ENCODE assay signal across 12 cellular contexts in the genomic region with DNA sequence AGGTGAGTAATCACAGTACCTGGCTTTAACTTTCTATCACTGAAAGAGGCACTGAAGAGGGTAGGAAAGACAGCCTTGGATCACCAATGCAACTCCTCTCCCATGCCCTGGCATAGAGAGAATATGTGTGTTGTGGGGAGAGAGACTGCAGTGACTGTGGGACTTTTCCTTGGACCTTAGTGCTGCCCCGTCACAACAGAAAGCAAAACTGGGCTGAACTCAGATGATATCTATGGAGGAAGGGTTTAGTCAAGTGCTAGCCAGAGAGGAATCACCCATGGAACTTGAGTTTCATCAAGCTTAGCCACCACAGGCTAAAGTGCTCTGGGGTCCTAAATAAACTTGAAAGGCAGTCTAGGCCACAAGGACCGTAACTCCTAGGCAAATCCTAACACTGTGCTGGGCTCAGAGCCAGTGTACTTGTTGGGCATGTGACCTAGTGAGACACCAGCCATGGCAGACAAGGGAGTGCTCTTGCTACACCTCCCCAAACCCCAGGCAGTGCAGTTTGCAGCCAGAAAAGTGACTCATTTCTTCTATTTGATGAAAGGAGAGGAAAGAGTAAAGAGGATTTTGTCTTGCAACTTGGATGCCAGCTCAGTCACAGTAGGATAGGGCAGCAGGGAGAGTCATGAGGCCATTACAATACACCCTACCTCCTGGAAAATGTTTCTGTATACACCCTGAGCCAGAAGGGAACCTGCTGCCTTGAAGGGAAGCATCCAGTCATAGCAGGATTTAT.
DNase-seq lines count a peak whose midpoint lies in the region; ATAC-seq and TF ChIP-seq lines count a peak whose summit lies in the region.
"Had no signal": no experiment of that assay in that cellular context is flagged by ENCODE, and none has a peak within 500 bp of the region (broad histone marks: within the 10 kb centered on the region; RNA-seq: fewer than 3 reads in every experiment).

No MANE protein-coding gene starts in this region.

- no peaks in the 10 kb centered on the region for H3K9me3 ChIP-seq in right cardiac atrium (ENCODE audit: control insufficient read depth, low read length)
- H3K9me3 ChIP-seq: gastrocnemius medialis had no signal

- H3K27ac ChIP-seq in right cardiac atrium (ENCODE audit: low read length), result peak overlapping the region; percentile 51
- H3K27ac ChIP-seq: gastrocnemius medialis had no signal

- TF ChIP-seq CTCF in GM10266 (IDR thresholded peaks at IDR 0.05; ENCODE audit: control insufficient read depth, insufficient read depth, low read depth, missing control alignments), result no peak

- intact Hi-C loops in right cardiac atrium (cut with DNase I), result no loop called here

- ATAC-seq in right cardiac atrium (peak; percentile 66 to 95), GM21786 (IDR thresholded peaks at IDR 0.05; ENCODE audit: unreplicated experiment) (no peak), HG03565 (IDR thresholded peaks at IDR 0.05; ENCODE audit: unreplicated experiment) (no peak)
- ATAC-seq in stimulated activated naive CD8-positive, alpha-beta T cell treated with anti-CD3 and anti-CD28 coated beads, Interleukin-15, Interleukin-2, amounts not matched to agents 100 U/mL and 50 U/mL, for 24 hours, result no peak

- H3K4me3 ChIP-seq in right cardiac atrium (ENCODE audit: low read length), result no peak overlapping the region
- H3K4me3 ChIP-seq: gastrocnemius medialis had no signal

- no peaks in the 10 kb centered on the region for H3K4me1 ChIP-seq in right cardiac atrium (ENCODE audit: control insufficient read depth, insufficient read depth, low read length)
- H3K4me1 ChIP-seq: gastrocnemius medialis had no signal

- no peaks in the 10 kb centered on the region for H3K27me3 ChIP-seq in right cardiac atrium (ENCODE audit: control insufficient read depth, insufficient read depth)
- H3K27me3 ChIP-seq: gastrocnemius medialis had no signal

- 81% methylated on average over 2 of the region's 2 CpGs for WGBS in right cardiac atrium

- DNase-seq in AG08395 (ENCODE audit: low spot score) (peak; percentile 52), HK-2 (ENCODE audit: unreplicated experiment) (peak; percentile 41), amniotic epithelial cell (ENCODE audit: low read depth) (peak; percentile 48), right cardiac atrium (peak in 2 of 3 donors; percentile 57 to 58), GM10266 (ENCODE audit: extremely low spot score) (no peak)
- DNase-seq in stimulated activated naive CD8-positive, alpha-beta T cell treated with anti-CD3 and anti-CD28 coated beads, Interleukin-15, Interleukin-2, amounts not matched to agents 100 U/mL and 50 U/mL, for 24 hours, result no peak
- DNase-seq: activated CD4-positive, alpha-beta memory T cell treated with anti-CD3 and anti-CD28 coated beads, Interleukin-2, amount 10 ng/mL, durations not matched to agents 7 days and 5 days; CD4-positive, alpha-beta T cell; NCI-H1436 had no signal

Comparison
In these comparisons a context has a peak if more than half of its experiments do, and no peak if none do; other contexts are left out.
1. DNase-seq: peak in AG08395 (single experiment), HK-2 (single experiment), amniotic epithelial cell (single experiment) and right cardiac atrium (2 of 3); none in GM10266 (single experiment) and stimulated activated naive CD8-positive, alpha-beta T cell treated with anti-CD3 and anti-CD28 coated beads, Interleukin-15, Interleukin-2, amounts not matched to agents 100 U/mL and 50 U/mL, for 24 hours (single experiment).
2. ATAC-seq: peak in right cardiac atrium (2 of 2); none in GM21786 (single experiment), stimulated activated naive CD8-positive, alpha-beta T cell treated with anti-CD3 and anti-CD28 coated beads, Interleukin-15, Interleukin-2, amounts not matched to agents 100 U/mL and 50 U/mL, for 24 hours (single experiment) and HG03565 (single experiment).